ENCODE assay signal across 9 cellular contexts in genomic region chr2:69742170-69742952, GRCh38. TPM values are rescaled to one million over a fixed set of nuclear protein-coding genes. Genes with fewer than 3 reads are reported as not detected.
DNase-seq lines count a peak whose midpoint lies in the region; ATAC-seq, FAIRE-seq and TF ChIP-seq lines count a peak whose summit lies in the region.
"Had no signal": no experiment of that assay in that cellular context is flagged by ENCODE, and none has a peak within 500 bp of the region (broad histone marks: within the 10 kb centered on the region; RNA-seq: fewer than 3 reads in every experiment).

No MANE protein-coding gene starts in this region.

- H3K9ac ChIP-seq in SU-DHL-6 (ENCODE audit: low read length), result peak overlapping the region; percentile 39

- H3K27ac ChIP-seq in SU-DHL-6 (ENCODE audit: low read depth, low read length), result no peak overlapping the region

- H3K9me2 ChIP-seq in SU-DHL-6 (replicated peaks; ENCODE audit: insufficient read depth, low read length), result no peaks in the 10 kb centered on the region

- H3K4me3 ChIP-seq in SU-DHL-6 (ENCODE audit: insufficient read depth, low read length, poor library complexity, severe bottlenecking) (peak overlapping the region; percentile 44), fibroblast of pulmonary artery (replicated peaks; ENCODE audit: low read depth, low read length) (peak overlapping the region; percentile 71)

- H3K4me2 ChIP-seq in SU-DHL-6 (ENCODE audit: low read depth, low read length, poor library complexity, severe bottlenecking), result peak overlapping the region; percentile 54

- no peaks in the 10 kb centered on the region for H3K79me2 ChIP-seq in SU-DHL-6 (ENCODE audit: insufficient read depth, low read length)

- no peaks in the 10 kb centered on the region for H3K9me3 ChIP-seq in SU-DHL-6 (ENCODE audit: insufficient read depth, low read length)

- no peaks in the 10 kb centered on the region for H3K9me3 Mint-ChIP-seq in osteocyte (ENCODE audit: unreplicated experiment)

- peaks cover 28% of the 10 kb centered on the region for H3K4me1 Mint-ChIP-seq in osteocyte (ENCODE audit: unreplicated experiment)

- DNase-seq in NCI-H1417 (lab: John Stamatoyannopoulos, UW), result peak in 2 of 3 experiments; percentile 28 to 65
- DNase-seq in NCI-H1417 treated with DMSO at 0.1 percent for 48 hours (lab: John Stamatoyannopoulos, UW), result no peak
- no peak for DNase-seq in fibroblast of pulmonary artery (ENCODE audit: low read depth)
- no peak for DNase-seq in osteocyte (ENCODE audit: extremely low spot score, unreplicated experiment)
- no peak for DNase-seq in frontal cortex (ENCODE audit: low spot score in 2 of 2)
- DNase-seq in superior temporal gyrus (ENCODE audit: extremely low spot score), result no peak

- peak overlapping the region; percentile 89 for H3K4me3 Mint-ChIP-seq in osteocyte (ENCODE audit: unreplicated experiment)

- FAIRE-seq in frontal cortex (lab: Jason Lieb, UNC), result no peak
- FAIRE-seq: endometrium had no signal

- TF ChIP-seq CTCF in SU-DHL-6 (IDR thresholded peaks at IDR 0.05; ENCODE audit: insufficient read depth, low read length, poor library complexity, severe bottlenecking) (no peak), fibroblast of pulmonary artery (IDR thresholded peaks at IDR 0.05; ENCODE audit: low read length, missing control alignments) (no peak), osteocyte (IDR thresholded peaks at IDR 0.05) (no peak)

- no peaks in the 10 kb centered on the region for H4K20me1 ChIP-seq in SU-DHL-6 (ENCODE audit: low read depth, low read length)

- peaks cover 3% of the 10 kb centered on the region for H3K27me3 Mint-ChIP-seq in osteocyte (ENCODE audit: unreplicated experiment)

- peaks cover 8% of the 10 kb centered on the region for H3K36me3 Mint-ChIP-seq in osteocyte (ENCODE audit: unreplicated experiment)

- peak overlapping the region; percentile 69 for H2AFZ ChIP-seq in SU-DHL-6 (ENCODE audit: low read depth, low read length, severe bottlenecking)

- peak; percentile 40 for ATAC-seq in HG02885 (IDR thresholded peaks at IDR 0.05; ENCODE audit: poor library complexity, unreplicated experiment)

- no peaks in the 10 kb centered on the region for H3F3A ChIP-seq in SU-DHL-6 (ENCODE audit: insufficient read depth)

- no peaks in the 10 kb centered on the region for H3K36me3 ChIP-seq in SU-DHL-6 (ENCODE audit: low read length)

- no peaks in the 10 kb centered on the region for H3K27me3 ChIP-seq in SU-DHL-6 (ENCODE audit: low read length)

- peak overlapping the region; percentile 80 for H3K27ac Mint-ChIP-seq in osteocyte (ENCODE audit: unreplicated experiment)

RNA-seq across cellular contexts. Expression of gene ANXA4, which starts 0.4 kb away (rescaled TPM):
- total RNA-seq in osteocyte, result 76.6 and 81.5 TPM in 2 replicates
- 2.4 TPM for total RNA-seq in frontal cortex

Comparison
In these comparisons a context has a peak if more than half of its experiments do, and no peak if none do; other contexts are left out.
1. DNase-seq: peak in NCI-H1417 (2 of 3); none in NCI-H1417 treated with DMSO at 0.1 percent for 48 hours (single experiment), fibroblast of pulmonary artery (single experiment), osteocyte (single experiment), frontal cortex (0 of 2) and superior temporal gyrus (single experiment).
2. RNA of gene ANXA4, which starts 0.4 kb away (total RNA-seq): 76.6 to 81.5 TPM in osteocyte; 2.4 TPM in frontal cortex (single experiment); every median in the first group is over 10 times any median in the second.